Comparison of ENCODE assay signal across 9 cellular contexts in the genomic region with DNA sequence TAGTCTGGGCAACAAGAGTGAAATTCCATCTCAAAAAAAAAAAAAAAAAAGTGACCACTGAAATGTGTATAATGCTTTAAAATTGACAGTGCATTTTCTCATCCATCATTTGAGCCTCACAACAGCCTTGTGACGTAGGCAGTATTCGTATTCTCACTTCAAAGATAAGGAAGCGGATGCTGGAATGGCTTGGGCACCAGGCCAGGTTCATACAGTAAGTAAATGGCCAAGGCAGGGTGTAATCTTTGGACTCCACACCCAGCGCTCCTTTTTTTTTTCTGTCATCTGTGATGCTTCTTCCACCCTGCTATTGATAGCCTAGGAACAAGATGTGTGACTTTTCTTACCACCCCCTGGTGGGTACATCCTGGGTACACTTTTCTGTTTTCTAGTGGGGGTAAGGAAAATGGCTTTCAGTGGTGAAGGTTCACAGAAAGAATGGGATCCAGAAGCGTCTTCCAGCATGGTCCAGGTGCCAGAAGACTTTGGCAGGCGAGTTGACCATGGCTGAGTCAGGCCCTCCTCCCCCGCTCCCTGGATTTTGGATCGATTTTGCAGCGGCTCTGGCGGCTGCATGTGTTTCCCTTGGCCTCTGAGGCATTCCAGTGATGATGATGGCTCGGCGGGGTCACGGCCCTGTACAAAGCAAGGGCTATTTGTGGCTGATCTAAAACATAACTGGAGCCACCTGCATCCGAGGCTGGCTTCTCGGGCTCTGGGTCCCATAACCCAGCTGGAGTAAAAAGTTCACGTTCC.
DNase-seq lines count a peak whose midpoint lies in the region; ATAC-seq and TF ChIP-seq lines count a peak whose summit lies in the region.
"Had no signal": no experiment of that assay in that cellular context is flagged by ENCODE, and none has a peak within 500 bp of the region (broad histone marks: within the 10 kb centered on the region; RNA-seq: fewer than 3 reads in every experiment).

No MANE protein-coding gene starts in this region.

- no peak for TF ChIP-seq CTCF in parathyroid adenoma (IDR thresholded peaks at IDR 0.05)

- H3K4me2 ChIP-seq in parathyroid adenoma (ENCODE audit: low read length): no peak overlapping the region

- H3K9ac ChIP-seq in parathyroid adenoma: no peak overlapping the region

- peak; percentile 89 for DNase-seq in AG08396 (ENCODE audit: low spot score)
- DNase-seq in amniotic epithelial cell (ENCODE audit: low read depth): peak; percentile 53
- peak; percentile 92 for DNase-seq in cardiac septum (ENCODE audit: low spot score)
- DNase-seq in NCI-H2107 (lab: John Stamatoyannopoulos, UW): no peak
- no peak for DNase-seq in DMS79 treated with DMSO at 0.1 percent for 48 hours (lab: John Stamatoyannopoulos, UW)
- DNase-seq in HEK293T (ENCODE audit: extremely low spot score): no peak
- DNase-seq: NCI-H2081 had no signal

- POLR2A ChIA-PET in HEK293T (lab: Yijun Ruan, JAX): no interaction called here

- H3K4me1 ChIP-seq in parathyroid adenoma: no peaks in the 10 kb centered on the region

- intact Hi-C loops in cardiac septum (cut with DNase I): loop anchor here (5.0 kb wide), 2 partner anchors 99 to 119 kb away; no protein-coding TSS in a partner anchor

- H3K9me3 ChIP-seq in parathyroid adenoma (ENCODE audit: control insufficient read depth, low read length): no peaks in the 10 kb centered on the region

- H3K79me2 ChIP-seq in parathyroid adenoma: no peaks in the 10 kb centered on the region

- no peaks in the 10 kb centered on the region for H3K36me3 ChIP-seq in parathyroid adenoma (ENCODE audit: control insufficient read depth, insufficient read depth, low read length)

- no peaks in the 10 kb centered on the region for H3K27me3 ChIP-seq in parathyroid adenoma (ENCODE audit: control insufficient read depth, insufficient read depth, low read length)

- no peak for ATAC-seq in GM18870 (IDR thresholded peaks at IDR 0.05; ENCODE audit: unreplicated experiment)

- CTCF ChIA-PET in HEK293T (lab: Yijun Ruan, JAX): no interaction called here

- no peak overlapping the region for H2AFZ ChIP-seq in parathyroid adenoma

- peak overlapping the region; percentile 46 for H3K27ac ChIP-seq in parathyroid adenoma

- H3K4me3 ChIP-seq in parathyroid adenoma (ENCODE audit: low read depth, low read length): no peak overlapping the region

TF ChIP-seq in HEK293T, 16 proteins besides CTCF, POLR2A, EP300 and RAD21:
- TF ChIP-seq L3MBTL2 (conservative IDR thresholded peaks at IDR 0.05) (no peak), ARNT (IDR thresholded peaks at IDR 0.05) (no peak)
TF ChIP-seq in HEK293T: peak in this region for 0.

Comparison
In these comparisons a context has a peak if more than half of its experiments do, and no peak if none do; other contexts are left out.
1. DNase-seq: peak in AG08396 (single experiment), amniotic epithelial cell (single experiment) and cardiac septum (single experiment); none in NCI-H2107 (single experiment), DMS79 treated with DMSO at 0.1 percent for 48 hours (single experiment) and HEK293T (single experiment).